In genomic region chrX:146581981-146582712, GRCh38 we compare ENCODE assay signal across 22 cellular contexts.
"Had no signal": no experiment of that assay in that cellular context is flagged by ENCODE, and none has a peak within 500 bp of the region (broad histone marks: within the 10 kb centered on the region; RNA-seq: fewer than 3 reads in every experiment).

No MANE protein-coding gene starts in this region.

- H3K27me3 ChIP-seq: esophagus muscularis mucosa, gastroesophageal sphincter, pancreas, sigmoid colon, stomach, transverse colon had no signal

- H3K36me3 Mint-ChIP-seq: naive thymus-derived CD4-positive, alpha-beta T cell had no signal

- H3K4me1 ChIP-seq: esophagus muscularis mucosa, gastroesophageal sphincter, pancreas, psoas muscle, sigmoid colon, stomach, transverse colon had no signal

- H3K4me3 Mint-ChIP-seq: central memory CD8-positive, alpha-beta T cell; naive thymus-derived CD4-positive, alpha-beta T cell had no signal

- H3K27me3 Mint-ChIP-seq: central memory CD8-positive, alpha-beta T cell; naive thymus-derived CD4-positive, alpha-beta T cell had no signal

- ATAC-seq: gastroesophageal sphincter; left cardiac atrium; naive thymus-derived CD4-positive, alpha-beta T cell; pancreas; psoas muscle had no signal

- H3K27ac ChIP-seq: dorsolateral prefrontal cortex, epithelial cell of prostate, esophagus muscularis mucosa, gastroesophageal sphincter, pancreas, psoas muscle, sigmoid colon, skin epidermis, stomach, thoracic aorta, transverse colon had no signal

- H3K4me1 Mint-ChIP-seq: central memory CD8-positive, alpha-beta T cell; naive thymus-derived CD4-positive, alpha-beta T cell had no signal

- DNase-seq: cortex of kidney; dorsolateral prefrontal cortex; effector memory CD4-positive, alpha-beta T cell; glutamatergic neuron; kidney; left cardiac atrium; naive thymus-derived CD4-positive, alpha-beta T cell; psoas muscle; sigmoid colon; stimulated activated CD4-positive, alpha-beta T cell treated with anti-CD3 and anti-CD28 coated beads, Interleukin-2, amount 100 ng/mL, for 24 hours; stimulated activated CD4-positive, alpha-beta T cell treated with anti-CD3 and anti-CD28 coated beads, Interleukin-4, amount 100 ng/mL, for 4 hours; stimulated activated naive CD4-positive, alpha-beta T cell; stomach; substantia nigra; transverse colon had no signal

- H3K4me3 ChIP-seq: dorsolateral prefrontal cortex, esophagus muscularis mucosa, gastroesophageal sphincter, pancreas, psoas muscle, sigmoid colon, skin epidermis, stomach, thoracic aorta, transverse colon had no signal

- H3K9me3 ChIP-seq: esophagus muscularis mucosa, gastroesophageal sphincter, pancreas, sigmoid colon, stomach, thoracic aorta, transverse colon had no signal

- H3K27ac Mint-ChIP-seq: naive thymus-derived CD4-positive, alpha-beta T cell had no signal

- H3K36me3 ChIP-seq: esophagus muscularis mucosa, gastroesophageal sphincter, pancreas, sigmoid colon, stomach, thoracic aorta, transverse colon had no signal
